1 cellular context compared by ENCODE assay signal in the genomic region with DNA sequence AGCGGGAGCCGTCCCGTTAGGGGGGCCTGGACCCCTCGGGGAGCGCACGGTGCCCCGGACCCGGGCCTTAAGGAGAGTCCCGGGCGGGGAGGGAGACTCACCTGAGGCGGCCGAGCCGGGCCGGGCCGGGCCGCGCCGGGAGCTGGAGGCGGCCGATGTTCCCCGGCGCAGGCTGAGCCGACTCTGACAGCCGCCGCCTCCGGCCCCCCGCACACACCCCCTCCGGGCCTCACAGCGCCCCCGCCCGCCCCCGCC.
A peak's percentile ranks its signal among the peaks of the same experiment; 100 is the strongest.
TF ChIP-seq lines count a peak whose summit lies in the region.

A gene (minus strand): TSS at position 188 of the 255 bp plus-strand sequence. CDS start 1,656 bp downstream, outside the sequence.

TF ChIP-seq in neural cell, 6 proteins besides CTCF, POLR2A, EP300 and RAD21 (continued from another document):
- TF ChIP-seq, protein P1, sequence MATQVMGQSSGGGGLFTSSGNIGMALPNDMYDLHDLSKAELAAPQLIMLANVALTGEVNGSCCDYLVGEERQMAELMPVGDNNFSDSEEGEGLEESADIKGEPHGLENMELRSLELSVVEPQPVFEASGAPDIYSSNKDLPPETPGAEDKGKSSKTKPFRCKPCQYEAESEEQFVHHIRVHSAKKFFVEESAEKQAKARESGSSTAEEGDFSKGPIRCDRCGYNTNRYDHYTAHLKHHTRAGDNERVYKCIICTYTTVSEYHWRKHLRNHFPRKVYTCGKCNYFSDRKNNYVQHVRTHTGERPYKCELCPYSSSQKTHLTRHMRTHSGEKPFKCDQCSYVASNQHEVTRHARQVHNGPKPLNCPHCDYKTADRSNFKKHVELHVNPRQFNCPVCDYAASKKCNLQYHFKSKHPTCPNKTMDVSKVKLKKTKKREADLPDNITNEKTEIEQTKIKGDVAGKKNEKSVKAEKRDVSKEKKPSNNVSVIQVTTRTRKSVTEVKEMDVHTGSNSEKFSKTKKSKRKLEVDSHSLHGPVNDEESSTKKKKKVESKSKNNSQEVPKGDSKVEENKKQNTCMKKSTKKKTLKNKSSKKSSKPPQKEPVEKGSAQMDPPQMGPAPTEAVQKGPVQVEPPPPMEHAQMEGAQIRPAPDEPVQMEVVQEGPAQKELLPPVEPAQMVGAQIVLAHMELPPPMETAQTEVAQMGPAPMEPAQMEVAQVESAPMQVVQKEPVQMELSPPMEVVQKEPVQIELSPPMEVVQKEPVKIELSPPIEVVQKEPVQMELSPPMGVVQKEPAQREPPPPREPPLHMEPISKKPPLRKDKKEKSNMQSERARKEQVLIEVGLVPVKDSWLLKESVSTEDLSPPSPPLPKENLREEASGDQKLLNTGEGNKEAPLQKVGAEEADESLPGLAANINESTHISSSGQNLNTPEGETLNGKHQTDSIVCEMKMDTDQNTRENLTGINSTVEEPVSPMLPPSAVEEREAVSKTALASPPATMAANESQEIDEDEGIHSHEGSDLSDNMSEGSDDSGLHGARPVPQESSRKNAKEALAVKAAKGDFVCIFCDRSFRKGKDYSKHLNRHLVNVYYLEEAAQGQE (IDR thresholded peaks at IDR 0.05; ENCODE audit: borderline replicate concordance), result no peak
- TF ChIP-seq EZH2 (IDR thresholded peaks at IDR 0.05; ENCODE audit: borderline replicate concordance, insufficient read depth, low read length, poor library complexity, severe bottlenecking) (peak; percentile 7), TAF1 (IDR thresholded peaks at IDR 0.05; ENCODE audit: low read depth) (no peak), SMC3 (conservative IDR thresholded peaks at IDR 0.05; ENCODE audit: poor library complexity) (no peak), MXI1 (conservative IDR thresholded peaks at IDR 0.05; ENCODE audit: poor library complexity, severe bottlenecking) (no peak)
